Comparison of ENCODE assay signal across 13 cellular contexts in the genomic region with DNA sequence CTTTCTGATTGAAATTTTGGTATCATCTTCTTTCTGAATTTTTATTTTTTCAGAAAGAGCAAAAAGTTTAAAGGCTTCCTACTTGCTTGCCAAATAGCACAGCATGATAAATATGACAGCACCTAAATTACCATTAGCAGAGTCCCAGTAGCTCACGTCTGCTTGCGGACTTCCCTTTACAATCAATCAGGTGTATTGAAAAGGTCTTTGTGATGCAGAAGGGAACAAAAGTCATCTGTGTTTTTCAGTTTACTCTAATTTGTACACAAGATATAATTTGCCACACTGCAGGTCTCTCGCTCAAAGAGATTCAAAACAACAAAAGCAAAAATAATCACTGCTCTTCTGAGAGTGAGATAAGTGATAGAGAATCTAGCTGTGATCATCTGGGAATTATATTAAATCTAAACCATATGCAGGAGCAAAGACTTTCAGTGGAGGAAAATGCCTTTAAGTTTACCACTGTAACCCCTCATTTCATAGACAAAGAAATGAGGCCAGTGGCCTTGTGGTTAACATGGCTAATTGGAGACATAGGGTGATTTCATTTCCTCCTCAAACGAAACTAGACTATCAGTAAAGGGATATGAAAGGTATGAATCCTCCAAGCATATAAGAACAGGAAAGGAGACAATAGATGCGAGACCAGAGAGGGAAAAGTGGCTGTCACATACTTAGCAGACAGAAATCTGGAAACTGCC.
DNase-seq lines count a peak whose midpoint lies in the region; ATAC-seq and TF ChIP-seq lines count a peak whose summit lies in the region.
"Had no signal": no experiment of that assay in that cellular context is flagged by ENCODE, and none has a peak within 500 bp of the region (broad histone marks: within the 10 kb centered on the region; RNA-seq: fewer than 3 reads in every experiment).

No MANE protein-coding gene starts in this region.

- ATAC-seq in GM18870 (IDR thresholded peaks at IDR 0.05; ENCODE audit: unreplicated experiment) (peak; percentile 97), GM21529 (IDR thresholded peaks at IDR 0.05; ENCODE audit: unreplicated experiment) (peak; percentile 98), HG03103 (IDR thresholded peaks at IDR 0.05; ENCODE audit: low read depth, unreplicated experiment) (peak; percentile 99), WTC11 (no peak)
- ATAC-seq: activated CD4-positive, CD25-positive, alpha-beta regulatory T cell treated with anti-CD3 and anti-CD28 coated beads, Interleukin-2, amount 50 U/mL, for 24 hours; heart right ventricle had no signal

- H3K4me1 Mint-ChIP-seq in WTC11 (no peaks in the 10 kb centered on the region; the same call in 1 of the 2 replicates), mesothelial cell of epicardium (peaks cover 8% of the 10 kb centered on the region)
- H3K4me1 Mint-ChIP-seq: activated naive CD8-positive, alpha-beta T cell treated with anti-CD3 and anti-CD28 coated beads for 36 hours had no signal

- 46 to 53% methylated on average over 5 of the region's 5 CpGs for WGBS in tibial nerve, 2 donors

- H3K4me3 ChIP-seq in OCI-LY3 (ENCODE audit: low read length) (peak overlapping the region; percentile 23; the same call in 1 of the 2 replicates), tibial nerve (no peak overlapping the region)
- H3K4me3 ChIP-seq: heart right ventricle, Peyer's patch had no signal

- no peak for TF ChIP-seq POLR2A in tibial nerve (IDR thresholded peaks at IDR 0.05)

- H3K36me3 ChIP-seq in OCI-LY3 (replicated peaks; ENCODE audit: low read depth, low read length) (no peaks in the 10 kb centered on the region), tibial nerve (no peaks in the 10 kb centered on the region)
- H3K36me3 ChIP-seq: heart right ventricle, Peyer's patch had no signal

- CTCF ChIA-PET in WTC11 (lab: Charles Lee) = no interaction called here

- H3K36me3 Mint-ChIP-seq in WTC11 = no peaks in the 10 kb centered on the region
- no peaks in the 10 kb centered on the region for H3K36me3 Mint-ChIP-seq in mesothelial cell of epicardium
- H3K36me3 Mint-ChIP-seq: activated naive CD8-positive, alpha-beta T cell treated with anti-CD3 and anti-CD28 coated beads for 36 hours had no signal

- no peaks in the 10 kb centered on the region for H3K79me2 ChIP-seq in OCI-LY3 (ENCODE audit: low read length)

- DNase-seq in WTC11 (ENCODE audit: low spot score) (no peak), mesothelial cell of epicardium (ENCODE audit: low spot score in 2 of 2, unreplicated experiment in 2 of 2) (no peak), tibial nerve (ENCODE audit: low spot score in 2 of 2) (no peak), T-helper 2 cell (no peak)
- DNase-seq: activated naive CD8-positive, alpha-beta T cell treated with anti-CD3 and anti-CD28 coated beads for 36 hours; heart right ventricle; NCI-H1417 treated with DMSO at 0.1 percent for 48 hours; Peyer's patch had no signal

- H3K27ac ChIP-seq in OCI-LY3 (ENCODE audit: low read length) = no peak overlapping the region
- no peak overlapping the region for H3K27ac ChIP-seq in tibial nerve
- H3K27ac ChIP-seq: heart right ventricle, Peyer's patch had no signal

- peak overlapping the region; percentile 67 for H3K4me2 ChIP-seq in OCI-LY3 (ENCODE audit: low read length)

- H3K27me3 ChIP-seq in OCI-LY3 (ENCODE audit: low read depth, low read length) = peaks cover 58% of the 10 kb centered on the region
- H3K27me3 ChIP-seq in tibial nerve = no peaks in the 10 kb centered on the region
- H3K27me3 ChIP-seq: heart right ventricle, Peyer's patch had no signal

- peaks cover 16% of the 10 kb centered on the region for H4K20me1 ChIP-seq in OCI-LY3 (ENCODE audit: insufficient read depth, low read length)

- TF ChIP-seq EP300 in tibial nerve (IDR thresholded peaks at IDR 0.05) = no peak

- no peak overlapping the region for H2AFZ ChIP-seq in OCI-LY3 (ENCODE audit: low read depth, low read length)

- H3K9me3 Mint-ChIP-seq in WTC11 (peaks cover 5% of the 10 kb centered on the region), mesothelial cell of epicardium (peaks cover 22% of the 10 kb centered on the region)

- no peaks in the 10 kb centered on the region for H3K27me3 Mint-ChIP-seq in WTC11 (ENCODE audit: low read depth)
- H3K27me3 Mint-ChIP-seq in mesothelial cell of epicardium (ENCODE audit: low read depth) = peaks cover 2% of the 10 kb centered on the region

- H3K4me3 Mint-ChIP-seq in WTC11 = no peak overlapping the region
- no peak overlapping the region for H3K4me3 Mint-ChIP-seq in mesothelial cell of epicardium
- H3K4me3 Mint-ChIP-seq: activated naive CD8-positive, alpha-beta T cell treated with anti-CD3 and anti-CD28 coated beads for 36 hours had no signal

- no peak overlapping the region for H3K9ac ChIP-seq in OCI-LY3 (ENCODE audit: low read length)

- H3K27ac Mint-ChIP-seq in WTC11 (no peak overlapping the region), mesothelial cell of epicardium (no peak overlapping the region)
- H3K27ac Mint-ChIP-seq: activated naive CD8-positive, alpha-beta T cell treated with anti-CD3 and anti-CD28 coated beads for 36 hours had no signal

- H3K9me3 ChIP-seq in OCI-LY3 (ENCODE audit: insufficient read depth, low read length) = no peaks in the 10 kb centered on the region
- H3K9me3 ChIP-seq in tibial nerve = peaks cover 0 to under 1% (median 0%) of the 10 kb centered on the region in 4 donors
- H3K9me3 ChIP-seq: Peyer's patch had no signal

- POLR2A ChIA-PET in WTC11 (lab: Charles Lee) = no interaction called here

- TF ChIP-seq CTCF in OCI-LY3 (IDR thresholded peaks at IDR 0.05; ENCODE audit: low read depth, low read length) = no peak
- TF ChIP-seq CTCF in WTC11 (IDR thresholded peaks at IDR 0.05) = no peak
- no peak for TF ChIP-seq CTCF in mesothelial cell of epicardium (IDR thresholded peaks at IDR 0.05; ENCODE audit: unreplicated experiment)
- TF ChIP-seq CTCF in tibial nerve (IDR thresholded peaks at IDR 0.05) = no peak

- peaks cover 16% of the 10 kb centered on the region for H3K4me1 ChIP-seq in OCI-LY3 (ENCODE audit: low read length)
- H3K4me1 ChIP-seq in tibial nerve = no peaks in the 10 kb centered on the region
- H3K4me1 ChIP-seq: heart right ventricle, Peyer's patch had no signal

TF ChIP-seq in WTC11, 78 proteins besides CTCF, POLR2A, EP300 and RAD21 (continues in another document):
- TF ChIP-seq ZNF263 (CRISPR knock-in tag; IDR thresholded peaks at IDR 0.05; ENCODE audit: low read depth) (no peak), JUN (CRISPR knock-in tag; IDR thresholded peaks at IDR 0.05) (no peak), GRHL2 (CRISPR knock-in tag; IDR thresholded peaks at IDR 0.05; ENCODE audit: insufficient replicate concordance, severe bottlenecking) (no peak)
- TF ChIP-seq, protein P1, sequence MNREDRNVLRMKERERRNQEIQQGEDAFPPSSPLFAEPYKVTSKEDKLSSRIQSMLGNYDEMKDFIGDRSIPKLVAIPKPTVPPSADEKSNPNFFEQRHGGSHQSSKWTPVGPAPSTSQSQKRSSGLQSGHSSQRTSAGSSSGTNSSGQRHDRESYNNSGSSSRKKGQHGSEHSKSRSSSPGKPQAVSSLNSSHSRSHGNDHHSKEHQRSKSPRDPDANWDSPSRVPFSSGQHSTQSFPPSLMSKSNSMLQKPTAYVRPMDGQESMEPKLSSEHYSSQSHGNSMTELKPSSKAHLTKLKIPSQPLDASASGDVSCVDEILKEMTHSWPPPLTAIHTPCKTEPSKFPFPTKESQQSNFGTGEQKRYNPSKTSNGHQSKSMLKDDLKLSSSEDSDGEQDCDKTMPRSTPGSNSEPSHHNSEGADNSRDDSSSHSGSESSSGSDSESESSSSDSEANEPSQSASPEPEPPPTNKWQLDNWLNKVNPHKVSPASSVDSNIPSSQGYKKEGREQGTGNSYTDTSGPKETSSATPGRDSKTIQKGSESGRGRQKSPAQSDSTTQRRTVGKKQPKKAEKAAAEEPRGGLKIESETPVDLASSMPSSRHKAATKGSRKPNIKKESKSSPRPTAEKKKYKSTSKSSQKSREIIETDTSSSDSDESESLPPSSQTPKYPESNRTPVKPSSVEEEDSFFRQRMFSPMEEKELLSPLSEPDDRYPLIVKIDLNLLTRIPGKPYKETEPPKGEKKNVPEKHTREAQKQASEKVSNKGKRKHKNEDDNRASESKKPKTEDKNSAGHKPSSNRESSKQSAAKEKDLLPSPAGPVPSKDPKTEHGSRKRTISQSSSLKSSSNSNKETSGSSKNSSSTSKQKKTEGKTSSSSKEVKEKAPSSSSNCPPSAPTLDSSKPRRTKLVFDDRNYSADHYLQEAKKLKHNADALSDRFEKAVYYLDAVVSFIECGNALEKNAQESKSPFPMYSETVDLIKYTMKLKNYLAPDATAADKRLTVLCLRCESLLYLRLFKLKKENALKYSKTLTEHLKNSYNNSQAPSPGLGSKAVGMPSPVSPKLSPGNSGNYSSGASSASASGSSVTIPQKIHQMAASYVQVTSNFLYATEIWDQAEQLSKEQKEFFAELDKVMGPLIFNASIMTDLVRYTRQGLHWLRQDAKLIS (CRISPR knock-in tag; IDR thresholded peaks at IDR 0.05; ENCODE audit: borderline replicate concordance) = no peak
- TF ChIP-seq, protein P2, sequence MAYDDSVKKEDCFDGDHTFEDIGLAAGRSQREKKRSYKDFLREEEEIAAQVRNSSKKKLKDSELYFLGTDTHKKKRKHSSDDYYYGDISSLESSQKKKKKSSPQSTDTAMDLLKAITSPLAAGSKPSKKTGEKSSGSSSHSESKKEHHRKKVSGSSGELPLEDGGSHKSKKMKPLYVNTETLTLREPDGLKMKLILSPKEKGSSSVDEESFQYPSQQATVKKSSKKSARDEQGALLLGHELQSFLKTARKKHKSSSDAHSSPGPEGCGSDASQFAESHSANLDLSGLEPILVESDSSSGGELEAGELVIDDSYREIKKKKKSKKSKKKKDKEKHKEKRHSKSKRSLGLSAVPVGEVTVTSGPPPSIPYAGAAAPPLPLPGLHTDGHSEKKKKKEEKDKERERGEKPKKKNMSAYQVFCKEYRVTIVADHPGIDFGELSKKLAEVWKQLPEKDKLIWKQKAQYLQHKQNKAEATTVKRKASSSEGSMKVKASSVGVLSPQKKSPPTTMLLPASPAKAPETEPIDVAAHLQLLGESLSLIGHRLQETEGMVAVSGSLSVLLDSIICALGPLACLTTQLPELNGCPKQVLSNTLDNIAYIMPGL (CRISPR knock-in tag; IDR thresholded peaks at IDR 0.05) = no peak
- TF ChIP-seq, protein P3, sequence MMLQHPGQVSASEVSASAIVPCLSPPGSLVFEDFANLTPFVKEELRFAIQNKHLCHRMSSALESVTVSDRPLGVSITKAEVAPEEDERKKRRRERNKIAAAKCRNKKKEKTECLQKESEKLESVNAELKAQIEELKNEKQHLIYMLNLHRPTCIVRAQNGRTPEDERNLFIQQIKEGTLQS (CRISPR knock-in tag; conservative IDR thresholded peaks at IDR 0.05) = no peak
- TF ChIP-seq, protein P4, sequence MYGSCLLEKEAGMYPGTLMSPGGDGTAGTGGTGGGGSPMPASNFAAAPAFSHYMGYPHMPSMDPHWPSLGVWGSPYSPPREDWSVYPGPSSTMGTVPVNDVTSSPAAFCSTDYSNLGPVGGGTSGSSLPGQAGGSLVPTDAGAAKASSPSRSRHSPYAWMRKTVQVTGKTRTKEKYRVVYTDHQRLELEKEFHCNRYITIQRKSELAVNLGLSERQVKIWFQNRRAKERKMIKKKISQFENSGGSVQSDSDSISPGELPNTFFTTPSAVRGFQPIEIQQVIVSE (CRISPR knock-in tag; IDR thresholded peaks at IDR 0.05; ENCODE audit: borderline replicate concordance) = no peak
